In the genomic region with DNA sequence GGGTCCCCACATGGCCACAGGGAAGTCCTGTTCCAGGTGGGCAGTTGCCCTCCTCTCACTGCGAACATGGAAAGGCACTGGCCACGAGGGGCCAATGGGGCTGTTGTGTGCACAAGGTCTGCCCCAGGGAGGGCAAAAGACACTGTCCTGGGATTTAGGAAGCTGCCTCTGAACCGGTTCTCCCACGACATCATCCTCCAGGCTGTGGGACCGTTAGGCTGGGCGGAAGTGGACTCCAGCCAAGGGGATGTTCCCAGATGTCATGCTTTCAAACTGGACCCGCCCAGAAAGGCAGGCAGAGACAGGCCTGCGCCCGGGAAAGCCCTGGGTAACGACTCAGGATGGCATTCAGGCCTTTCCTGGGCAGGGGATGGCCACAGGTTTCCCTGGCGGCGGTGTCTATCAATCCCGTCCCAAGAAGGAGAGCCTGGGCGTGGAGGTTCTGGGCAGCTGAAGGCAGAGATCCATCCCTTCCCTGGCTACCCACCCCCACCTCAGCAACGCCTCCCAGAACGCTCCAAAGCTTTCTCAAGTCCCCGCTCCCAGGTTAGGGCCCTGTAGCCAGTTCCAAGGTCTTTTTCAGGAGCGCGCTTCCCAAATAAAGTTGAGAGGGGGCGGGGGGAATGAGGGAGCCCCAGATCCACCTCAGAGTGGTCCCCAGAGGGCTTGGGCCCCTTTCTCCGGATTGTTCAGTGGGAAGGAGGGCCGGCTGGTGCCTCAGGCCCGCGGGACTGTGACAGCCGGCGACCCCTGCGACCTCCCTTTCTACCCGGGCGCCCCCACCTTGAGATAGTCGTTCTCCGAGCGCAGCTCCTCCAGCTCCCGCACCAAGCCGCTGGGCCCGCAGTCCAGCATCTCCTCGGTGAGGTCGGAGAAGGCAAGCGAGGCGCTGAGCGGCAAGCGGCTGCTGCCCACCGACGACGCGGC, we compare ENCODE assay signal across 1 cellular context.
TF ChIP-seq lines count a peak whose summit lies in the region.

No MANE protein-coding gene starts in this region.

TF ChIP-seq in HepG2, 621 proteins besides CTCF, POLR2A, EP300 and RAD21 (continued from another document and continues in another):
- TF ChIP-seq, protein P1, sequence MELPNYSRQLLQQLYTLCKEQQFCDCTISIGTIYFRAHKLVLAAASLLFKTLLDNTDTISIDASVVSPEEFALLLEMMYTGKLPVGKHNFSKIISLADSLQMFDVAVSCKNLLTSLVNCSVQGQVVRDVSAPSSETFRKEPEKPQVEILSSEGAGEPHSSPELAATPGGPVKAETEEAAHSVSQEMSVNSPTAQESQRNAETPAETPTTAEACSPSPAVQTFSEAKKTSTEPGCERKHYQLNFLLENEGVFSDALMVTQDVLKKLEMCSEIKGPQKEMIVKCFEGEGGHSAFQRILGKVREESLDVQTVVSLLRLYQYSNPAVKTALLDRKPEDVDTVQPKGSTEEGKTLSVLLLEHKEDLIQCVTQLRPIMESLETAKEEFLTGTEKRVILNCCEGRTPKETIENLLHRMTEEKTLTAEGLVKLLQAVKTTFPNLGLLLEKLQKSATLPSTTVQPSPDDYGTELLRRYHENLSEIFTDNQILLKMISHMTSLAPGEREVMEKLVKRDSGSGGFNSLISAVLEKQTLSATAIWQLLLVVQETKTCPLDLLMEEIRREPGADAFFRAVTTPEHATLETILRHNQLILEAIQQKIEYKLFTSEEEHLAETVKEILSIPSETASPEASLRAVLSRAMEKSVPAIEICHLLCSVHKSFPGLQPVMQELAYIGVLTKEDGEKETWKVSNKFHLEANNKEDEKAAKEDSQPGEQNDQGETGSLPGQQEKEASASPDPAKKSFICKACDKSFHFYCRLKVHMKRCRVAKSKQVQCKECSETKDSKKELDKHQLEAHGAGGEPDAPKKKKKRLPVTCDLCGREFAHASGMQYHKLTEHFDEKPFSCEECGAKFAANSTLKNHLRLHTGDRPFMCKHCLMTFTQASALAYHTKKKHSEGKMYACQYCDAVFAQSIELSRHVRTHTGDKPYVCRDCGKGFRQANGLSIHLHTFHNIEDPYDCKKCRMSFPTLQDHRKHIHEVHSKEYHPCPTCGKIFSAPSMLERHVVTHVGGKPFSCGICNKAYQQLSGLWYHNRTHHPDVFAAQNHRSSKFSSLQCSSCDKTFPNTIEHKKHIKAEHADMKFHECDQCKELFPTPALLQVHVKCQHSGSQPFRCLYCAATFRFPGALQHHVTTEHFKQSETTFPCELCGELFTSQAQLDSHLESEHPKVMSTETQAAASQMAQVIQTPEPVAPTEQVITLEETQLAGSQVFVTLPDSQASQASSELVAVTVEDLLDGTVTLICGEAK (IDR thresholded peaks at IDR 0.05) = no peak
- TF ChIP-seq, protein P1 (CRISPR knock-in tag; IDR thresholded peaks at IDR 0.05) = peak; percentile 67
- TF ChIP-seq, protein P2, sequence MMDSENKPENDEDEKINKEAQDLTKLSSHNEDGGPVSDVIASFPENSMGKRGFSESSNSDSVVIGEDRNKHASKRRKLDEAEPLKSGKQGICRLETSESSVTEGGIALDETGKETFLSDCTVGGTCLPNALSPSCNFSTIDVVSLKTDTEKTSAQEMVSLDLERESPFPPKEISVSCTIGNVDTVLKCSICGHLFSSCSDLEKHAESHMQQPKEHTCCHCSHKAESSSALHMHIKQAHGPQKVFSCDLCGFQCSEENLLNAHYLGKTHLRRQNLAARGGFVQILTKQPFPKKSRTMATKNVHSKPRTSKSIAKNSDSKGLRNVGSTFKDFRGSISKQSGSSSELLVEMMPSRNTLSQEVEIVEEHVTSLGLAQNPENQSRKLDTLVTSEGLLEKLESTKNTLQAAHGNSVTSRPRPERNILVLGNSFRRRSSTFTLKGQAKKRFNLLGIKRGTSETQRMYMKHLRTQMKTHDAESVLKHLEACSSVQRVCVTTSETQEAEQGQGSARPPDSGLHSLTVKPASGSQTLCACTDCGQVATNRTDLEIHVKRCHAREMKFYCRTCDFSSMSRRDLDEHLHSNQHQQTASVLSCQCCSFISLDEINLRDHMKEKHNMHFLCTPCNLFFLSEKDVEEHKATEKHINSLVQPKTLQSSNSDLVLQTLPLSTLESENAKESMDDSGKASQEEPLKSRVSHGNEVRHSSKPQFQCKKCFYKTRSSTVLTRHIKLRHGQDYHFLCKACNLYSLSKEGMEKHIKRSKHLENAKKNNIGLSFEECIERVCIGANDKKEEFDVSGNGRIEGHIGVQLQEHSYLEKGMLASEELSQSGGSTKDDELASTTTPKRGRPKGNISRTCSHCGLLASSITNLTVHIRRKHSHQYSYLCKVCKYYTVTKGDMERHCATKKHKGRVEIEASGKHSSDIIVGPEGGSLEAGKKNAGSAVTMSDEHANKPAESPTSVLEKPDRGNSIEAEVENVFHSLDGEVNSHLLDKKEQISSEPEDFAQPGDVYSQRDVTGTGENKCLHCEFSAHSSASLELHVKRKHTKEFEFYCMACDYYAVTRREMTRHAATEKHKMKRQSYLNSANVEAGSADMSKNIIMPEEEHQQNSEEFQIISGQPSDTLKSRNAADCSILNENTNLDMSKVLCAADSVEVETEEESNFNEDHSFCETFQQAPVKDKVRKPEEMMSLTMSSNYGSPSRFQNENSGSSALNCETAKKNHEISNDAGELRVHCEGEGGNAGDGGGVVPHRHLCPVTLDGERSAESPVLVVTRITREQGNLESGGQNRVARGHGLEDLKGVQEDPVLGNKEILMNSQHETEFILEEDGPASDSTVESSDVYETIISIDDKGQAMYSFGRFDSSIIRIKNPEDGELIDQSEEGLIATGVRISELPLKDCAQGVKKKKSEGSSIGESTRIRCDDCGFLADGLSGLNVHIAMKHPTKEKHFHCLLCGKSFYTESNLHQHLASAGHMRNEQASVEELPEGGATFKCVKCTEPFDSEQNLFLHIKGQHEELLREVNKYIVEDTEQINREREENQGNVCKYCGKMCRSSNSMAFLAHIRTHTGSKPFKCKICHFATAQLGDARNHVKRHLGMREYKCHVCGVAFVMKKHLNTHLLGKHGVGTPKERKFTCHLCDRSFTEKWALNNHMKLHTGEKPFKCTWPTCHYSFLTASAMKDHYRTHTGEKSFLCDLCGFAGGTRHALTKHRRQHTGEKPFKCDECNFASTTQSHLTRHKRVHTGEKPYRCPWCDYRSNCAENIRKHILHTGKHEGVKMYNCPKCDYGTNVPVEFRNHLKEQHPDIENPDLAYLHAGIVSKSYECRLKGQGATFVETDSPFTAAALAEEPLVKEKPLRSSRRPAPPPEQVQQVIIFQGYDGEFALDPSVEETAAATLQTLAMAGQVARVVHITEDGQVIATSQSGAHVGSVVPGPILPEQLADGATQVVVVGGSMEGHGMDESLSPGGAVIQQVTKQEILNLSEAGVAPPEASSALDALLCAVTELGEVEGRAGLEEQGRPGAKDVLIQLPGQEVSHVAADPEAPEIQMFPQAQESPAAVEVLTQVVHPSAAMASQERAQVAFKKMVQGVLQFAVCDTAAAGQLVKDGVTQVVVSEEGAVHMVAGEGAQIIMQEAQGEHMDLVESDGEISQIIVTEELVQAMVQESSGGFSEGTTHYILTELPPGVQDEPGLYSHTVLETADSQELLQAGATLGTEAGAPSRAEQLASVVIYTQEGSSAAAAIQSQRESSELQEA (CRISPR knock-in tag; IDR thresholded peaks at IDR 0.05; ENCODE audit: not compliant biosample characterization) = peak; percentile 38
- TF ChIP-seq ZSCAN9 (CRISPR knock-in tag; IDR thresholded peaks at IDR 0.05; ENCODE audit: borderline replicate concordance) (peak; percentile 69; the same call in 1 of the 2 replicates), ZNF383 (CRISPR knock-in tag; IDR thresholded peaks at IDR 0.05; ENCODE audit: borderline replicate concordance) (no peak), ZNF205 (CRISPR knock-in tag; IDR thresholded peaks at IDR 0.05) (no peak), NCOA5 (CRISPR knock-in tag; IDR thresholded peaks at IDR 0.05) (no peak), RFXANK (CRISPR knock-in tag; IDR thresholded peaks at IDR 0.05) (no peak), MTF1 (CRISPR knock-in tag; IDR thresholded peaks at IDR 0.05) (no peak), ZNF382 (CRISPR knock-in tag; IDR thresholded peaks at IDR 0.05; ENCODE audit: borderline replicate concordance) (no peak), TOPORS (CRISPR knock-in tag; IDR thresholded peaks at IDR 0.05) (peak; percentile 30; the same call in 1 of the 2 replicates), KLF6 (CRISPR knock-in tag; IDR thresholded peaks at IDR 0.05) (peak; percentile 54), ZSCAN31 (CRISPR knock-in tag; IDR thresholded peaks at IDR 0.05; ENCODE audit: low read depth) (peak; percentile 79; the same call in 1 of the 2 replicates), ZNF556 (CRISPR knock-in tag; IDR thresholded peaks at IDR 0.05; ENCODE audit: borderline replicate concordance) (peak; percentile 53; the same call in 1 of the 2 replicates), ARHGAP35 (CRISPR knock-in tag; IDR thresholded peaks at IDR 0.05; ENCODE audit: borderline replicate concordance) (peak; percentile 49; the same call in 1 of the 2 replicates), ZNF143 (CRISPR knock-in tag; IDR thresholded peaks at IDR 0.05) (0 out of 2 replicates have a peak, but pooled peaks have one; percentile 16), RFXAP (CRISPR knock-in tag; IDR thresholded peaks at IDR 0.05; ENCODE audit: borderline replicate concordance) (peak; percentile 28; the same call in 1 of the 2 replicates), KLF11 (CRISPR knock-in tag; IDR thresholded peaks at IDR 0.05) (peak; percentile 77), HIVEP1 (CRISPR knock-in tag; IDR thresholded peaks at IDR 0.05) (peak; percentile 86; the same call in 1 of the 2 replicates), NKX3-1 (CRISPR knock-in tag; IDR thresholded peaks at IDR 0.05) (peak; percentile 41; the same call in 1 of the 2 replicates), ZNF296 (CRISPR knock-in tag; conservative IDR thresholded peaks at IDR 0.05) (peak; percentile 79), POGZ (CRISPR knock-in tag; IDR thresholded peaks at IDR 0.05) (peak; percentile 43; the same call in 1 of the 2 replicates), FOXJ3 (CRISPR knock-in tag; IDR thresholded peaks at IDR 0.05; ENCODE audit: borderline replicate concordance) (no peak), ZNF552 (CRISPR knock-in tag; IDR thresholded peaks at IDR 0.05; ENCODE audit: borderline replicate concordance) (0 out of 2 replicates have a peak, but pooled peaks have one; percentile 42)
- TF ChIP-seq, protein P3, sequence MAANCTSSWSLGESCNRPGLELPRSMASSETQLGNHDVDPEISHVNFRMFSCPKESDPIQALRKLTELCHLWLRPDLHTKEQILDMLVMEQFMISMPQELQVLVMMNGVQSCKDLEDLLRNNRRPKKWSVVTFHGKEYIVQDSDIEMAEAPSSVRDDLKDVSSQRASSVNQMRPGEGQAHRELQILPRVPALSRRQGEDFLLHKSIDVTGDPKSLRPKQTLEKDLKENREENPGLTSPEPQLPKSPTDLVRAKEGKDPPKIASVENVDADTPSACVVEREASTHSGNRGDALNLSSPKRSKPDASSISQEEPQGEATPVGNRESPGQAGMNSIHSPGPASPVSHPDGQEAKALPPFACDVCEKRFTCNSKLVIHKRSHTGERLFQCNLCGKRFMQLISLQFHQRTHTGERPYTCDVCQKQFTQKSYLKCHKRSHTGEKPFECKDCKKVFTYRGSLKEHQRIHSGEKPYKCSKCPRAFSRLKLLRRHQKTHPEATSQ (CRISPR knock-in tag; IDR thresholded peaks at IDR 0.05; ENCODE audit: borderline replicate concordance) = peak; percentile 63; the same call in 1 of the 2 replicates
- TF ChIP-seq, protein P4, sequence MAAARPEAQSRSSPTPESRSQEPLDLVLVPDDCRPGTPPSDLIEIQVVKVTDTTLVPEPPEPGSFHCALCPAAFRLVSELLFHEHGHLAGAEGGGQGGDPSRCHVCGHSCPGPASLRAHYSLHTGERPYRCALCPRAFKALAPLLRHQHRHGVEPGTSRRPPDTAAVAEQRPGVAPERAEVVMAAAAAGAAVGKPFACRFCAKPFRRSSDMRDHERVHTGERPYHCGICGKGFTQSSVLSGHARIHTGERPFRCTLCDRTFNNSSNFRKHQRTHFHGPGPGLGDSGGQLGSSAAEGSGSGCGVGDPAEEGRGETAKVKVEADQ (CRISPR knock-in tag; IDR thresholded peaks at IDR 0.05; ENCODE audit: borderline replicate concordance) = no peak
- TF ChIP-seq, protein P5, sequence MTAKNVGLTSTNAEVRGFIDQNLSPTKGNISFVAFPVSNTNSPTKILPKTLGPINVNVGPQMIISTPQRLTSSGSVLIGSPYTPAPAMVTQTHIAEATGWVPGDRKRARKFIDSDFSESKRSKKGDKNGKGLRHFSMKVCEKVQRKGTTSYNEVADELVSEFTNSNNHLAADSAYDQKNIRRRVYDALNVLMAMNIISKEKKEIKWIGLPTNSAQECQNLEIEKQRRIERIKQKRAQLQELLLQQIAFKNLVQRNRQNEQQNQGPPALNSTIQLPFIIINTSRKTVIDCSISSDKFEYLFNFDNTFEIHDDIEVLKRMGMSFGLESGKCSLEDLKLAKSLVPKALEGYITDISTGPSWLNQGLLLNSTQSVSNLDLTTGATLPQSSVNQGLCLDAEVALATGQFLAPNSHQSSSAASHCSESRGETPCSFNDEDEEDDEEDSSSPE (CRISPR knock-in tag; IDR thresholded peaks at IDR 0.05) = peak; percentile 49; the same call in 1 of the 2 replicates
